In genomic region chr20:14599613-14600012, GRCh38 we compare ENCODE assay signal across 25 cellular contexts.
A peak's percentile ranks its signal among the peaks of the same experiment; 100 is the strongest.
DNase-seq lines count a peak whose midpoint lies in the region; FAIRE-seq and TF ChIP-seq lines count a peak whose summit lies in the region.
"Had no signal": no experiment of that assay in that cellular context is flagged by ENCODE, and none has a peak within 500 bp of the region (broad histone marks: within the 10 kb centered on the region; RNA-seq: fewer than 3 reads in every experiment).

No MANE protein-coding gene starts in this region.

- FAIRE-seq in H1 (lab: Jason Lieb, UNC) = no peak
- FAIRE-seq: GM12878, H54 had no signal

- H3K9me3 Mint-ChIP-seq in neural crest cell = no peaks in the 10 kb centered on the region
- H3K9me3 Mint-ChIP-seq: IgD-negative memory B cell had no signal

- no peaks in the 10 kb centered on the region for H3K4me1 ChIP-seq in H1 (replicated peaks in 1 of 4; ENCODE audit: control insufficient read depth in 3 of 4, insufficient read depth in 4 of 4, low read length in 3 of 4)

- TF ChIP-seq CTCF in H1 (IDR thresholded peaks at IDR 0.05; ENCODE audit: control extremely low read depth in 1 of 3, insufficient read depth in 1 of 3, low read depth in 1 of 3, low read length in 3 of 3) (no peak), neural crest cell (conservative IDR thresholded peaks at IDR 0.05) (no peak), dorsolateral prefrontal cortex (IDR thresholded peaks at IDR 0.05 in 54 of 56, conservative IDR thresholded peaks at IDR 0.05 in 2 of 56; ENCODE audit: low read depth in 1 of 56, partially characterized antibody in 56 of 56) (no peak)

- H3K23ac ChIP-seq in H1 (ENCODE audit: insufficient read length) = no peak overlapping the region

- H3K27me3 ChIP-seq in H1 (replicated peaks in 1 of 4; ENCODE audit: control insufficient read depth in 3 of 4, extremely low read depth in 1 of 4, insufficient read depth in 3 of 4, low read length in 3 of 4) = no peaks in the 10 kb centered on the region
- no peaks in the 10 kb centered on the region for H3K27me3 ChIP-seq in dorsolateral prefrontal cortex

- no peak overlapping the region for H4K8ac ChIP-seq in H1 (ENCODE audit: extremely low read depth, insufficient read depth, low read length)

- DNase-seq in NCI-H82 treated with DMSO at 0.1 percent for 48 hours (lab: John Stamatoyannopoulos, UW; ENCODE audit: unreplicated experiment) = peak; percentile 99
- no peak for DNase-seq in H1 (ENCODE audit: low read depth in 1 of 2, low spot score in 2 of 2)
- DNase-seq in neural crest cell (ENCODE audit: low read depth, low spot score) = no peak
- no peak for DNase-seq in H4 (ENCODE audit: low spot score)
- no peak for DNase-seq in NCI-H446 (lab: John Stamatoyannopoulos, UW)
- DNase-seq in dorsolateral prefrontal cortex = no peak
- no peak for DNase-seq in stimulated activated CD4-positive, alpha-beta T cell treated with anti-CD3 and anti-CD28 coated beads, Interleukin-15, amount 100 ng/mL, for 24 hours
- DNase-seq: CD8-positive, alpha-beta memory T cell; DMS 273 treated with DMSO at 0.1 percent for 48 hours; DMS79; EL; GDM1; MM.1S; NCI-H1417; NCI-H1694; NCI-H2029 treated with DMSO at 0.1 percent for 48 hours; NCI-H2227 treated with DMSO at 0.1 percent for 48 hours; SHP77 treated with DMSO at 0.1 percent for 48 hours had no signal

- 75% methylated on average over 3 of the region's 3 CpGs; no CpG with 5 or more reads in 1 of the 2 experiments for WGBS in H1 (ENCODE audit: extremely low coverage in 1 of 2, insufficient coverage in 1 of 2, insufficient read length in 1 of 2, insufficient replicate concordance in 2 of 2, low coverage in 1 of 2, low lambda C conversion rate in 2 of 2, missing lambda C conversion rate in 1 of 2), 2 experiments

- H2AK5ac ChIP-seq in H1 (ENCODE audit: low read depth, low read length) = no peak overlapping the region

- no peak overlapping the region for H3K18ac ChIP-seq in H1 (ENCODE audit: extremely low read depth, low read length)

- no peak overlapping the region for H3K4me3 Mint-ChIP-seq in neural crest cell
- H3K4me3 Mint-ChIP-seq: B cell; CD14-positive monocyte; CD8-positive, alpha-beta memory T cell; IgD-negative memory B cell had no signal

- H2AFZ ChIP-seq in H1 (ENCODE audit: low read length) = 0 out of 2 replicates have a peak overlapping the region, but pooled peaks have one; percentile 40

- peaks cover 5% of the 10 kb centered on the region for H3K4me1 Mint-ChIP-seq in neural crest cell
- H3K4me1 Mint-ChIP-seq: B cell; CD14-positive monocyte; CD8-positive, alpha-beta memory T cell had no signal

- H2BK15ac ChIP-seq in H1 (ENCODE audit: low read length) = no peak overlapping the region; the same call in 1 of the 2 replicates

- H3K4me3 ChIP-seq in H1 (ENCODE audit: extremely low read depth in 1 of 4, insufficient read depth in 2 of 4, low read depth in 3 of 4, low read length in 4 of 4) = no peak overlapping the region
- H3K4me3 ChIP-seq in dorsolateral prefrontal cortex = no peak overlapping the region
- H3K4me3 ChIP-seq: GM12878, SK-N-MC had no signal

- no peak overlapping the region for H4K5ac ChIP-seq in H1 (ENCODE audit: insufficient read length, low read depth, low read length)

- H3K27ac Mint-ChIP-seq in neural crest cell (ENCODE audit: unreplicated experiment) = peak overlapping the region; percentile 31
- H3K27ac Mint-ChIP-seq: B cell, CD14-positive monocyte, IgD-negative memory B cell had no signal

- no peak for TF ChIP-seq RAD21 in H1 (IDR thresholded peaks at IDR 0.05 in 1 of 2, conservative IDR thresholded peaks at IDR 0.05 in 1 of 2; ENCODE audit: low read depth in 2 of 2, low read length in 2 of 2)

- H3K4ac ChIP-seq in H1 (replicated peaks; ENCODE audit: insufficient read length, low read depth, low read length) = no peak overlapping the region

- H3K36me3 ChIP-seq in H1 (ENCODE audit: control insufficient read depth in 2 of 4, insufficient read depth in 4 of 4, low read length in 3 of 4) = no peaks in the 10 kb centered on the region

- POLR2A ChIA-PET in H1 (lab: Charles Lee; ENCODE audit: partially characterized antibody) = no interaction called here

- H3K9me3 ChIP-seq in H1 (ENCODE audit: insufficient read depth in 2 of 2, low read depth in 1 of 2, low read length in 1 of 2) = no peaks in the 10 kb centered on the region

- CTCF ChIA-PET in H1 (lab: Charles Lee; ENCODE audit: partially characterized antibody) = interaction anchor here (0.6 to 1.1 kb wide), 2 partner anchors 22 to 53 kb away, joined by 3 read pairs; no protein-coding TSS in a partner anchor

- peak overlapping the region; percentile 35; the same call in 1 of the 2 replicates for H2BK12ac ChIP-seq in H1 (ENCODE audit: low read depth, low read length)

- TF ChIP-seq EP300 in H1 (IDR thresholded peaks at IDR 0.05; ENCODE audit: borderline replicate concordance in 1 of 2, low read depth in 2 of 2, low read length in 2 of 2) = no peak

- no peak overlapping the region for H3K9ac ChIP-seq in H1 (replicated peaks in 1 of 4; ENCODE audit: extremely low read depth in 1 of 4, low read depth in 3 of 4, low read length in 3 of 4)
- H3K9ac ChIP-seq: KMS-11 had no signal

- no peaks in the 10 kb centered on the region for H3K23me2 ChIP-seq in H1 (ENCODE audit: low read depth, low read length)

- no peak overlapping the region for H2BK120ac ChIP-seq in H1 (replicated peaks; ENCODE audit: low read depth, low read length)

- no peaks in the 10 kb centered on the region for H4K20me1 ChIP-seq in H1 (replicated peaks in 1 of 2; ENCODE audit: control insufficient read depth in 1 of 2, insufficient read depth in 2 of 2, low read length in 2 of 2)

- no peak overlapping the region for H2BK5ac ChIP-seq in H1 (ENCODE audit: low read depth, low read length)

- H4K91ac ChIP-seq in H1 (replicated peaks; ENCODE audit: insufficient read length, low read length) = no peak overlapping the region

- H2BK20ac ChIP-seq in H1 (ENCODE audit: low read length) = no peak overlapping the region

- TF ChIP-seq POLR2A in H1 (IDR thresholded peaks at IDR 0.05; ENCODE audit: control extremely low read depth in 1 of 2, low read depth in 2 of 2, low read length in 2 of 2) = no peak

- H3K79me1 ChIP-seq in H1 (ENCODE audit: low read depth, low read length) = no peaks in the 10 kb centered on the region

- H3K36me3 Mint-ChIP-seq in neural crest cell (ENCODE audit: low read depth) = no peaks in the 10 kb centered on the region
- H3K36me3 Mint-ChIP-seq: CD14-positive monocyte; CD8-positive, alpha-beta memory T cell; IgD-negative memory B cell had no signal

- no peaks in the 10 kb centered on the region for H3K79me2 ChIP-seq in H1 (ENCODE audit: control insufficient read depth in 1 of 2, insufficient read depth in 2 of 2, low read length in 2 of 2)

- H3K4me2 ChIP-seq in H1 (ENCODE audit: insufficient read depth in 1 of 2, low read depth in 2 of 2, low read length in 2 of 2) = no peak overlapping the region
- H3K4me2 ChIP-seq: KMS-11 had no signal

- no peaks in the 10 kb centered on the region for H3K27me3 Mint-ChIP-seq in neural crest cell (ENCODE audit: low read depth)
- H3K27me3 Mint-ChIP-seq: CD8-positive, alpha-beta memory T cell; IgD-negative memory B cell had no signal

- intact Hi-C loops in dorsolateral prefrontal cortex (cut with DNase I) = no loop called here

- no peak overlapping the region for H3K56ac ChIP-seq in H1 (replicated peaks; ENCODE audit: insufficient read length, low read depth, low read length)

- H3K27ac ChIP-seq in H1 (ENCODE audit: low read depth, low read length) = no peak overlapping the region
- no peak overlapping the region for H3K27ac ChIP-seq in dorsolateral prefrontal cortex
- H3K27ac ChIP-seq: KMS-11, SK-N-MC had no signal

- no peak overlapping the region for H3K14ac ChIP-seq in H1 (ENCODE audit: insufficient read length)

TF ChIP-seq in H1, 55 proteins besides CTCF, POLR2A, EP300 and RAD21:
- no peak for TF ChIP-seq RXRA (IDR thresholded peaks at IDR 0.05; ENCODE audit: insufficient read depth, low read depth, low read length)
- TF ChIP-seq CBX8 (IDR thresholded peaks at IDR 0.05; ENCODE audit: borderline replicate concordance, low read depth, low read length) = no peak
- TF ChIP-seq SIRT6 (IDR thresholded peaks at IDR 0.05; ENCODE audit: low read length) = no peak
- no peak for TF ChIP-seq SIN3A (conservative IDR thresholded peaks at IDR 0.05 in 1 of 2, IDR thresholded peaks at IDR 0.05 in 1 of 2; ENCODE audit: low read depth in 1 of 2, low read length in 2 of 2)
- no peak for TF ChIP-seq ASH2L (IDR thresholded peaks at IDR 0.05; ENCODE audit: low read length)
- TF ChIP-seq POU5F1 (IDR thresholded peaks at IDR 0.05; ENCODE audit: low read depth, low read length) = no peak
- no peak for TF ChIP-seq SP2 (IDR thresholded peaks at IDR 0.05; ENCODE audit: low read length)
- TF ChIP-seq SUZ12 (IDR thresholded peaks at IDR 0.05; ENCODE audit: low read length) = no peak
- no peak for TF ChIP-seq RNF2 (IDR thresholded peaks at IDR 0.05; ENCODE audit: borderline replicate concordance, low read depth, low read length, missing control alignments, poor library complexity, severe bottlenecking)
- TF ChIP-seq SP4 (IDR thresholded peaks at IDR 0.05; ENCODE audit: low read length) = no peak
- no peak for TF ChIP-seq GABPA (IDR thresholded peaks at IDR 0.05; ENCODE audit: borderline replicate concordance, insufficient read depth, low read length)
- no peak for TF ChIP-seq TEAD4 (IDR thresholded peaks at IDR 0.05; ENCODE audit: low read depth, low read length)
- no peak for TF ChIP-seq BCL11A (IDR thresholded peaks at IDR 0.05; ENCODE audit: low read depth in 2 of 2, low read length in 2 of 2)
- TF ChIP-seq SAP30 (IDR thresholded peaks at IDR 0.05; ENCODE audit: insufficient read depth, insufficient replicate concordance, low read length) = no peak
